ENCODE assay signal across 8 cellular contexts in the genomic region with DNA sequence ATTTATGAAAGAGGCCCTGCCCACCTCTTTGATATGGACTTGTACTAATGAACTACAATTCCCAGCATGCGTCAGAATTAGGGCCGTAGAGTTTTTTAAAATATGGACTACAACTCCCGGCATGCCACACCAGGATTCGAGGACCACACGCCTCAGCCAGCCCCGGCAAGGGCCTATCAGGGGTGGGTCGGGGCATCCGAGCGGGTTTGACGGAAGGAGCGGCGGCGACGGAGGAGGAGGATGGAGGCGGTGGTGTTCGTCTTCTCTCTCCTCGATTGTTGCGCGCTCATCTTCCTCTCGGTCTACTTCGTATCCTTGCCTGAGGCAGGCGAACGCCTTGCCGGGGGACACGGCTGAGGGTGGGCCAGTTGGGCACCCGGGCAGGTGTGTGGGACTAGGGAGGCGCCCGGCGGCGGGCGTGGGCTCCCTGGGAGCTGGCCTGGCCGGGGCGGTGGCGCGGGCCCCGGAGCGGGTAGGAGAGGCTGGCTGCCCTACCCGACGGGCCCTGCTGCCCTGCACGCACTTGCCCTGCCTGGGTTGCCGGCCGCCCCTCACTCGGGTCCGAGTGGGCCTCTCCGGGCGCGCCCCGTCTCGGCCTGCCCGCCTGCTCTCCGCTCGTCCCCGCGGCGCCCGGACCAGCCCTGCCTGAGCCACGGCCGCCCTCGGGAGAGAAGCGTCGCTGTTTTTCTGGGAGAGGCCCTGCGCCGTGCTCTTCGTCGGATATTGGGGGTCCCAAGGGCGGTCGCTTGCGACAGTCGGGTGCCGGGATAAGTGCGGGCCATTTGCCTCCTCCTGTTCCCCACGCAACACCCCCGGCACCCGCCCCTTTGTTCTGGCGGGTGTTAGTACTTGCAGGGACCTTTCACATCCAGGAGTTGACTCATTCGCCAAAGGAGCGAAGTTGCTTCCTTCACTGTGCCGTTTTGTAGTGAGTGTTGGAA.
DNase-seq lines count a peak whose midpoint lies in the region; ATAC-seq lines count a peak whose summit lies in the region.

A gene (plus strand): TSS at position 195 of the 941 bp plus-strand sequence. CDS start 46 bp downstream, at position 241.

- DNase-seq in Ammon's horn (ENCODE audit: low spot score) = peak; percentile 97
- peak; percentile 97 for DNase-seq in GM19238 (ENCODE audit: insufficient read length, low spot score)
- peak; percentile 82 to 94 for DNase-seq in NCI-H524 (lab: John Stamatoyannopoulos, UW)
- peak; percentile 88 to 90 for DNase-seq in activated CD4-positive, alpha-beta T cell treated with anti-CD3 and anti-CD28 coated beads for 4 hours
- peak; percentile 95 for DNase-seq in kidney tubule cell (ENCODE audit: low spot score)
- peak; percentile 74 to 86 (median 77) for DNase-seq in stimulated activated CD4-positive, alpha-beta T cell treated with anti-CD3 and anti-CD28 coated beads, Interleukin-1b, Interleukin-23, amount 100 ng/mL, for 24 hours (ENCODE audit: low read depth in 4 of 4, low spot score in 1 of 4)

- peak within 1 kb of the TSS; percentile 72 for H3K27ac ChIP-seq in cingulate gyrus (ENCODE audit: low read depth, low read length)

- ATAC-seq in HG03442 (IDR thresholded peaks at IDR 0.05; ENCODE audit: unreplicated experiment) = peak; percentile 96

Comparison
In these comparisons a context has a peak if more than half of its experiments do, and no peak if none do; other contexts are left out.
1. Peak in every context shown above with its lines: DNase-seq, ATAC-seq and H3K27ac ChIP-seq.